ENCODE assay signal across 8 cellular contexts in the genomic region with DNA sequence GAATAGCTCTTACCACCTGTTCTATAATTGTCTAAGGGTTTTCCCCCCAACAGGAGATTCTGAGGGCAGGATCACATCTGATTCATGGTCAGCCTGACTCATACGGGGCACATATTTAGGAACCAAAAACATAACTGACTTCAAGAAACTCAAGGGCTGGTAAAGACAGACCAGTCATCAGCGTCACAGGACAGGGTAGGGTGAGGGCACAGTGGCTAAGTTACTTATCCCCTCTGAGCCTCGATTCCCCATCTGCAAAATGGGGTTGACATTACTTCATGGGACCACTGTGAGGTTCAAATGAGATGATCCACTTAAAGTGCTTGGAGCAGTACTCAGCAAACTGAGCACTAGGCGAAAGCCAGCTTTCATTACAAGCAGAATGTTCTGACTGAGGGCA. TPM values are rescaled to one million over a fixed set of nuclear protein-coding genes. Genes with fewer than 3 reads are reported as not detected.
DNase-seq lines count a peak whose midpoint lies in the region; FAIRE-seq and TF ChIP-seq lines count a peak whose summit lies in the region.

No MANE protein-coding gene starts in this region.

- peak; percentile 23 for DNase-seq in A172 (ENCODE audit: low spot score)
- DNase-seq in GM19239 (ENCODE audit: insufficient read length, low spot score): peak; percentile 24
- DNase-seq in LoVo (ENCODE audit: low spot score): peak; percentile 7
- DNase-seq in activated effector memory CD4-positive, alpha-beta T cell treated with Interleukin-2 at 50 U/mL for 16 hours: peak; percentile 1
- no peak for DNase-seq in right atrium auricular region (ENCODE audit: low spot score)
- DNase-seq in small intestine: no peak
- no peak for DNase-seq in DMS79 (lab: John Stamatoyannopoulos, UW)
- no peak for DNase-seq in T1000 (lab: John Stamatoyannopoulos, UW)

- TF ChIP-seq CTCF in right atrium auricular region (IDR thresholded peaks at IDR 0.05): no peak

- H3K9me3 ChIP-seq in right atrium auricular region: no peaks in the 10 kb centered on the region
- H3K9me3 ChIP-seq in small intestine (ENCODE audit: control insufficient read depth, low read depth): no peaks in the 10 kb centered on the region

- H3K36me3 ChIP-seq in right atrium auricular region (peaks cover 12% of the 10 kb centered on the region), small intestine (ENCODE audit: control insufficient read depth in 2 of 2, insufficient read depth in 2 of 2, low read length in 2 of 2) (peaks cover 1 to 2% of the 10 kb centered on the region in 2 donors)

- FAIRE-seq in GM19239 (lab: Jason Lieb, UNC) (no peak), small intestine (lab: Jason Lieb, UNC) (no peak)

- H3K27ac ChIP-seq in right atrium auricular region (peak overlapping the region; percentile 96 to 97), small intestine (ENCODE audit: low read depth in 1 of 2, low read length in 1 of 2) (peak overlapping the region; percentile 86 to 92)

- H3K4me3 ChIP-seq in right atrium auricular region (peak overlapping the region; percentile 83 to 98), small intestine (ENCODE audit: low read depth in 1 of 2, low read length in 2 of 2) (peak overlapping the region; percentile 45 to 85)

- H3K27me3 ChIP-seq in right atrium auricular region: no peaks in the 10 kb centered on the region
- no peaks in the 10 kb centered on the region for H3K27me3 ChIP-seq in small intestine (ENCODE audit: control insufficient read depth in 2 of 2, insufficient read depth in 2 of 2, low read length in 2 of 2)

- WGBS in small intestine, 3 donors: 0 to 18% (median 8%) methylated on average over 4 of the region's 4 CpGs

- H3K4me1 ChIP-seq in right atrium auricular region: peaks cover 0 to 26% of the 10 kb centered on the region in 2 donors
- H3K4me1 ChIP-seq in small intestine (ENCODE audit: control insufficient read depth in 2 of 2, insufficient read depth in 1 of 2, low read depth in 1 of 2, low read length in 1 of 2): peaks cover 0 to 7% of the 10 kb centered on the region in 2 donors

RNA-seq across cellular contexts. Expression of a gene that starts 0.6 kb away (rescaled TPM):
- 47.4 and 51.2 TPM in 2 replicates for total RNA-seq in A172 (2014; rRNA removed; shearing (Covaris generic))
- total RNA-seq in right atrium auricular region: 10 to 100 TPM; 25.0 to 31.3 TPM
- polyA plus RNA-seq in small intestine: 10 to 100 TPM; 30.9 to 39.7 (median 37.4) TPM

RNA-seq across cellular contexts. Expression of a gene that starts 0.7 kb away (rescaled TPM):
- 2.4 and 7.1 TPM in 2 replicates for total RNA-seq in A172 (2014; rRNA removed; shearing (Covaris generic))
- 10 to 100 TPM; 13.2 to 15.5 TPM for total RNA-seq in right atrium auricular region
- polyA plus RNA-seq in small intestine: 1 to 10 TPM; 3.2 to 7.7 (median 7.4) TPM

RNA-seq across cellular contexts. Expression of a gene that starts 42.5 kb away (rescaled TPM):
- 6.8 and 8.5 TPM in 2 replicates for total RNA-seq in A172 (2014; rRNA removed; shearing (Covaris generic))
- 1 to 10 TPM; 6.4 to 7.8 TPM for total RNA-seq in right atrium auricular region
- polyA plus RNA-seq in small intestine: 10 to 100 TPM in 1 of 3 donors, 1 to 10 TPM in 2; 7.8 to 21.7 (median 8.8) TPM

RNA-seq across cellular contexts. Expression of a gene that starts 57.1 kb away (rescaled TPM):
- total RNA-seq in A172 (2014; rRNA removed; shearing (Covaris generic)): 8.4 and 11.6 TPM in 2 replicates
- total RNA-seq in right atrium auricular region: 10 to 100 TPM; 10.1 to 22.9 TPM
- polyA plus RNA-seq in small intestine: 1 to 10 TPM; 2.9 to 6.4 (median 3.0) TPM

Comparison
In these comparisons a context has a peak if more than half of its experiments do, and no peak if none do; other contexts are left out.
1. DNase-seq: peak in A172 (single experiment), GM19239 (single experiment), LoVo (single experiment) and activated effector memory CD4-positive, alpha-beta T cell treated with Interleukin-2 at 50 U/mL for 16 hours (single experiment); none in right atrium auricular region (single experiment), small intestine (single experiment), DMS79 (single experiment) and T1000 (single experiment).